In genomic region chr6:13526718-13527668, GRCh38 we compare ENCODE assay signal across 8 cellular contexts. TPM values are rescaled to one million over a fixed set of nuclear protein-coding genes. Genes with fewer than 3 reads are reported as not detected.
DNase-seq lines count a peak whose midpoint lies in the region; ATAC-seq, FAIRE-seq and TF ChIP-seq lines count a peak whose summit lies in the region.

No MANE protein-coding gene starts in this region.

- no peaks in the 10 kb centered on the region for H3K9me3 Mint-ChIP-seq in activated T-cell treated with anti-CD3 and anti-CD28 coated beads, Interleukin-2, amount 50 U/mL, for 4 hours
- no peaks in the 10 kb centered on the region for H3K9me3 Mint-ChIP-seq in activated T-cell treated with anti-CD3 and anti-CD28 coated beads, Interleukin-2, amount 50 U/mL, for 72 hours

- DNase-seq in activated T-cell treated with anti-CD3 and anti-CD28 coated beads, Interleukin-2, amount 50 U/mL, for 4 hours = peak; percentile 5
- no peak for DNase-seq in activated T-cell treated with anti-CD3 and anti-CD28 coated beads for 4 hours
- peak; percentile 96 for DNase-seq in NCI-H1694 treated with DMSO at 0.1 percent for 48 hours (lab: John Stamatoyannopoulos, UW)
- DNase-seq in activated T-cell treated with anti-CD3 and anti-CD28 coated beads, Interleukin-2, amount 50 U/mL, for 72 hours = peak; percentile 6 to 16
- no peak for DNase-seq in HepG2 (ENCODE audit: low spot score)
- no peak for DNase-seq in posterior vena cava (ENCODE audit: low spot score)
- DNase-seq in inferior parietal cortex (ENCODE audit: extremely low spot score) = no peak

- TF ChIP-seq EP300 in HepG2 (IDR thresholded peaks at IDR 0.05; ENCODE audit: low read depth in 2 of 2, low read length in 2 of 2) = no peak
- no peak for TF ChIP-seq EP300 in HepG2 (CRISPR knock-in tag; IDR thresholded peaks at IDR 0.05; ENCODE audit: borderline replicate concordance)

- H3K27ac Mint-ChIP-seq in activated T-cell treated with anti-CD3 and anti-CD28 coated beads, Interleukin-2, amount 50 U/mL, for 72 hours = no peak overlapping the region

- no peaks in the 10 kb centered on the region for H3K79me2 ChIP-seq in HepG2 (ENCODE audit: insufficient read depth, low read length)

- TF ChIP-seq POLR2A in HepG2 (IDR thresholded peaks at IDR 0.05; ENCODE audit: insufficient read depth in 1 of 2, low read depth in 2 of 2, low read length in 2 of 2) = no peak

- no peaks in the 10 kb centered on the region for H3K9me3 ChIP-seq in HepG2 (ENCODE audit: low read length)

- no peak overlapping the region for H3K4me2 ChIP-seq in HepG2 (ENCODE audit: low read depth, low read length)

- BruUV-seq in HepG2 (replicated peaks; lab: Mats Ljungman, UMichigan) = no TSS peak

- no peak overlapping the region for H3K27ac ChIP-seq in HepG2 (ENCODE audit: extremely low read length, insufficient read depth, low read length)

- H3K27me3 ChIP-seq in HepG2 (ENCODE audit: control insufficient read depth in 1 of 2, insufficient read depth in 2 of 2, low read length in 2 of 2) = peaks cover 0 to 23% of the 10 kb centered on the region in 2 experiments; a peak in 3 of 5 replicates

- no peaks in the 10 kb centered on the region for H3K36me3 Mint-ChIP-seq in activated T-cell treated with anti-CD3 and anti-CD28 coated beads, Interleukin-2, amount 50 U/mL, for 4 hours (ENCODE audit: insufficient read depth)
- no peaks in the 10 kb centered on the region for H3K36me3 Mint-ChIP-seq in activated T-cell treated with anti-CD3 and anti-CD28 coated beads, Interleukin-2, amount 50 U/mL, for 72 hours (ENCODE audit: insufficient read depth in 2 of 2)

- POLR2A ChIA-PET in HepG2 (lab: Yijun Ruan, JAX) = no interaction called here

- no peak for TF ChIP-seq RAD21 in HepG2 (CRISPR knock-in tag; IDR thresholded peaks at IDR 0.05)

- no peaks in the 10 kb centered on the region for H4K20me1 ChIP-seq in HepG2 (ENCODE audit: insufficient read depth, low read length)

- 50% methylated on average over 17 of the region's 17 CpGs for WGBS in HepG2 (ENCODE audit: low lambda C conversion rate)

- no peak overlapping the region for H2AFZ ChIP-seq in HepG2 (ENCODE audit: low read length)

- CTCF ChIA-PET in HepG2 (lab: Yijun Ruan, JAX; ENCODE audit: low intra/inter-chr PET ratio, low total read pairs) = no interaction called here

- in situ Hi-C loops in HepG2 (cut with HindIII; ENCODE audit: extremely low pct_ligation_motif_present, low pct_unique_long_range_greater_than_20kb) = loop anchor here (25.0 kb wide), 2 partner anchors 340 to 615 kb away; no protein-coding TSS in a partner anchor

- H3K4me3 Mint-ChIP-seq in activated T-cell treated with anti-CD3 and anti-CD28 coated beads, Interleukin-2, amount 50 U/mL, for 4 hours = no peak overlapping the region
- no peak overlapping the region for H3K4me3 Mint-ChIP-seq in activated T-cell treated with anti-CD3 and anti-CD28 coated beads, Interleukin-2, amount 50 U/mL, for 72 hours

- no peak overlapping the region for H3K9ac ChIP-seq in HepG2 (ENCODE audit: insufficient read depth, low read depth, low read length)

- ATAC-seq in activated T-cell treated with anti-CD3 and anti-CD28 coated beads, Interleukin-2, amount 50 U/mL, for 4 hours = peak; percentile 75 to 83
- peak; percentile 75 for ATAC-seq in HG02852 (IDR thresholded peaks at IDR 0.05; ENCODE audit: unreplicated experiment)
- ATAC-seq in activated T-cell treated with anti-CD3 and anti-CD28 coated beads, Interleukin-2, amount 50 U/mL, for 72 hours (replicated peaks in 1 of 2) = peak; percentile 76 to 77
- ATAC-seq in HepG2 = peak; percentile 66

- intact Hi-C loops in HepG2 (cut with micrococcal nuclease; ENCODE audit: unreplicated experiment) = no loop called here
- intact Hi-C loops in posterior vena cava (cut with DNase I) = loop anchor here in 1 of 2 donors (5.0 kb wide), 1 partner anchor 135 kb away; no protein-coding TSS in a partner anchor

- no peak for FAIRE-seq in HepG2 (lab: Jason Lieb, UNC)

- H3K36me3 ChIP-seq in HepG2 (replicated peaks in 1 of 2; ENCODE audit: control insufficient read depth in 1 of 2, insufficient read depth in 2 of 2, low read length in 2 of 2) = no peaks in the 10 kb centered on the region

- TF ChIP-seq CTCF in HepG2 (CRISPR knock-in tag; IDR thresholded peaks at IDR 0.05) = no peak

- peaks cover 14% of the 10 kb centered on the region; the same call in 1 of the 2 replicates for H3K4me1 ChIP-seq in HepG2 (ENCODE audit: insufficient read depth, low read length)

- H3K27me3 Mint-ChIP-seq in activated T-cell treated with anti-CD3 and anti-CD28 coated beads, Interleukin-2, amount 50 U/mL, for 4 hours (ENCODE audit: low read depth) = peaks cover 2% of the 10 kb centered on the region
- no peaks in the 10 kb centered on the region for H3K27me3 Mint-ChIP-seq in activated T-cell treated with anti-CD3 and anti-CD28 coated beads, Interleukin-2, amount 50 U/mL, for 72 hours (ENCODE audit: low read depth)

- no peak overlapping the region for H3K4me3 ChIP-seq in HepG2 (replicated peaks in 1 of 3; ENCODE audit: insufficient read depth in 1 of 3, low read depth in 2 of 3, low read length in 3 of 3)

- peaks cover 12% of the 10 kb centered on the region for H3K4me1 Mint-ChIP-seq in activated T-cell treated with anti-CD3 and anti-CD28 coated beads, Interleukin-2, amount 50 U/mL, for 4 hours (ENCODE audit: low read depth)
- H3K4me1 Mint-ChIP-seq in activated T-cell treated with anti-CD3 and anti-CD28 coated beads, Interleukin-2, amount 50 U/mL, for 72 hours (ENCODE audit: low read depth) = peaks cover 11% of the 10 kb centered on the region

TF ChIP-seq in HepG2, 621 proteins besides CTCF, POLR2A, EP300 and RAD21 (continues in another document):
- TF ChIP-seq ZNF33B (CRISPR knock-in tag; IDR thresholded peaks at IDR 0.05) = no peak
- TF ChIP-seq ZNF724P (CRISPR knock-in tag; IDR thresholded peaks at IDR 0.05; ENCODE audit: borderline replicate concordance) = no peak

RNA-seq across cellular contexts. Expression of gene GFOD1, which starts 39.6 kb away (rescaled TPM):
- 10 to 100 TPM; 25.5 to 39.0 (median 38.1) TPM for total RNA-seq in activated T-cell treated with anti-CD3 and anti-CD28 coated beads, Interleukin-2, amount 50 U/mL, for 4 hours
- 1 to 10 TPM; 3.3 to 5.2 TPM for total RNA-seq in activated T-cell treated with anti-CD3 and anti-CD28 coated beads, Interleukin-2, amount 50 U/mL, for 72 hours
- total RNA-seq in HepG2 (2016; rRNA removed; fragmentation: Illumina TruSeq; extraction: Trizol) (6.4 TPM in 2 replicates), posterior vena cava (10 to 100 TPM; 16.8 to 20.4 TPM)
- 1.1 TPM in 2 replicates for total RNA-seq in HepG2 (2016; cell fraction: cytosol; rRNA removed; fragmentation: Illumina TruSeq; extraction: Trizol; ENCODE audit: low read depth)
- total RNA-seq in HepG2 (2016; cell fraction: insoluble cytoplasmic fraction; rRNA removed; fragmentation: Illumina TruSeq; extraction: Trizol) = 5.1 and 7.1 TPM in 2 replicates
- total RNA-seq in HepG2 (2016; cell fraction: membrane; rRNA removed; fragmentation: Illumina TruSeq; extraction: Trizol) = 3.3 and 3.7 TPM in 2 replicates
- 11.3 and 14.8 TPM in 2 replicates for total RNA-seq in HepG2 (2016; cell fraction: nucleus; rRNA removed; fragmentation: Illumina TruSeq; extraction: Trizol)
- polyA plus RNA-seq in HepG2 (2011; rRNA removed) = 1.8 and 1.9 TPM in 2 replicates
- 1.1 and 1.2 TPM in 2 replicates for polyA plus RNA-seq in HepG2 (2011; cell fraction: cytosol; rRNA removed)
- 3.9 TPM in 2 replicates for polyA plus RNA-seq in HepG2 (2011; cell fraction: nucleus; rRNA removed)
- 0.56 and 0.64 TPM in 2 replicates for polyA plus RNA-seq in HepG2 (2012)
- 0.99 and 1.2 TPM in 2 replicates for polyA plus RNA-seq in HepG2 (2016; cell fraction: cytosol; fragmentation: Illumina TruSeq; extraction: Trizol; ENCODE audit: low read depth)
- polyA plus RNA-seq in HepG2 (2016; cell fraction: insoluble cytoplasmic fraction; fragmentation: Illumina TruSeq; extraction: Trizol; ENCODE audit: low read depth) = 2.9 and 3.7 TPM in 2 replicates
- polyA plus RNA-seq in HepG2 (2016; cell fraction: membrane; fragmentation: Illumina TruSeq; extraction: Trizol; ENCODE audit: low read depth) = 2.2 and 2.5 TPM in 2 replicates
- 8.2 and 9.4 TPM in 2 replicates for polyA plus RNA-seq in HepG2 (2016; cell fraction: nucleus; fragmentation: Illumina TruSeq; extraction: Trizol; ENCODE audit: insufficient read depth, low read depth)
- polyA minus RNA-seq in HepG2 (2011; rRNA and poly(A)+ RNA removed; ENCODE audit: low replicate concordance) = 10.2 and 14.8 TPM in 2 replicates
- 1.8 and 2.1 TPM in 2 replicates for polyA minus RNA-seq in HepG2 (2011; cell fraction: cytosol; rRNA and poly(A)+ RNA removed)
- 6.7 and 7.7 TPM in 2 replicates for polyA minus RNA-seq in HepG2 (2011; cell fraction: nucleus; rRNA and poly(A)+ RNA removed)

RNA-seq across cellular contexts. Expression of gene SIRT5, which starts 47.4 kb away (rescaled TPM):
- total RNA-seq in activated T-cell treated with anti-CD3 and anti-CD28 coated beads, Interleukin-2, amount 50 U/mL, for 4 hours = 1 to 10 TPM; 6.5 to 7.8 (median 7.1) TPM
- total RNA-seq in activated T-cell treated with anti-CD3 and anti-CD28 coated beads, Interleukin-2, amount 50 U/mL, for 72 hours = 10 to 100 TPM; 12.2 to 14.3 TPM
- total RNA-seq in HepG2 (2016; rRNA removed; fragmentation: Illumina TruSeq; extraction: Trizol) = 16.6 and 21.8 TPM in 2 replicates
- total RNA-seq in HepG2 (2016; cell fraction: cytosol; rRNA removed; fragmentation: Illumina TruSeq; extraction: Trizol; ENCODE audit: low read depth) = 21.9 and 28.4 TPM in 2 replicates
- 17.2 TPM in 2 replicates for total RNA-seq in HepG2 (2016; cell fraction: insoluble cytoplasmic fraction; rRNA removed; fragmentation: Illumina TruSeq; extraction: Trizol)
- total RNA-seq in HepG2 (2016; cell fraction: membrane; rRNA removed; fragmentation: Illumina TruSeq; extraction: Trizol) = 17.8 and 18.2 TPM in 2 replicates
- 13.1 and 16.9 TPM in 2 replicates for total RNA-seq in HepG2 (2016; cell fraction: nucleus; rRNA removed; fragmentation: Illumina TruSeq; extraction: Trizol)
- 13.4 and 14.1 TPM in 2 replicates for polyA plus RNA-seq in HepG2 (2011; rRNA removed)
- 8.8 and 9.0 TPM in 2 replicates for polyA plus RNA-seq in HepG2 (2011; cell fraction: cytosol; rRNA removed)
- polyA plus RNA-seq in HepG2 (2011; cell fraction: nucleus; rRNA removed) = 20.2 and 21.9 TPM in 2 replicates
- polyA plus RNA-seq in HepG2 (2012) = 10.3 and 16.7 TPM in 2 replicates
- 4.9 and 5.9 TPM in 2 replicates for polyA plus RNA-seq in HepG2 (2016; cell fraction: cytosol; fragmentation: Illumina TruSeq; extraction: Trizol; ENCODE audit: low read depth)
- 19.7 and 19.8 TPM in 2 replicates for polyA plus RNA-seq in HepG2 (2016; cell fraction: insoluble cytoplasmic fraction; fragmentation: Illumina TruSeq; extraction: Trizol; ENCODE audit: low read depth)
- 8.4 and 10.3 TPM in 2 replicates for polyA plus RNA-seq in HepG2 (2016; cell fraction: membrane; fragmentation: Illumina TruSeq; extraction: Trizol; ENCODE audit: low read depth)
- polyA plus RNA-seq in HepG2 (2016; cell fraction: nucleus; fragmentation: Illumina TruSeq; extraction: Trizol; ENCODE audit: insufficient read depth, low read depth) = 27.2 and 27.6 TPM in 2 replicates
- polyA minus RNA-seq in HepG2 (2011; rRNA and poly(A)+ RNA removed; ENCODE audit: low replicate concordance) = 5.4 and 6.8 TPM in 2 replicates
- polyA minus RNA-seq in HepG2 (2011; cell fraction: cytosol; rRNA and poly(A)+ RNA removed) = 6.1 and 6.7 TPM in 2 replicates
- 16.8 and 17.6 TPM in 2 replicates for polyA minus RNA-seq in HepG2 (2011; cell fraction: nucleus; rRNA and poly(A)+ RNA removed)
- total RNA-seq in posterior vena cava = 10 to 100 TPM in 1 of 2 donors, 1 to 10 TPM in 1; 8.9 to 11.7 TPM

Comparison
In these comparisons a context has a peak if more than half of its experiments do, and no peak if none do; other contexts are left out.
1. DNase-seq: peak in activated T-cell treated with anti-CD3 and anti-CD28 coated beads, Interleukin-2, amount 50 U/mL, for 4 hours (single experiment), NCI-H1694 treated with DMSO at 0.1 percent for 48 hours (single experiment) and activated T-cell treated with anti-CD3 and anti-CD28 coated beads, Interleukin-2, amount 50 U/mL, for 72 hours (2 of 2); none in activated T-cell treated with anti-CD3 and anti-CD28 coated beads for 4 hours (single experiment), HepG2 (single experiment), posterior vena cava (single experiment) and inferior parietal cortex (single experiment).
2. Peak in every context shown above with its lines, with median percentiles within 50 percentile points of each other: ATAC-seq.